Comparison of ENCODE assay signal across 8 cellular contexts in genomic region chr14:51219473-51220448, GRCh38. TPM values are rescaled to one million over a fixed set of nuclear protein-coding genes. Genes with fewer than 3 reads are reported as not detected.
DNase-seq lines count a peak whose midpoint lies in the region; ATAC-seq, FAIRE-seq and TF ChIP-seq lines count a peak whose summit lies in the region.

No MANE protein-coding gene starts in this region.

- H3K4me3 Mint-ChIP-seq in neural crest cell (no peak overlapping the region), T-cell (no peak overlapping the region)

- H3K4me1 Mint-ChIP-seq in neural crest cell (peaks cover 4% of the 10 kb centered on the region), T-cell (no peaks in the 10 kb centered on the region)

- no peaks in the 10 kb centered on the region for H3K27me3 Mint-ChIP-seq in neural crest cell (ENCODE audit: low read depth)
- H3K27me3 Mint-ChIP-seq in T-cell, result no peaks in the 10 kb centered on the region

- H3K36me3 Mint-ChIP-seq in neural crest cell (ENCODE audit: low read depth) (peaks cover 10% of the 10 kb centered on the region), T-cell (peaks cover 7% of the 10 kb centered on the region)

- no peak for ATAC-seq in T-cell (replicated peaks in 1 of 4)
- no peak for ATAC-seq in GM18505 (IDR thresholded peaks at IDR 0.05; ENCODE audit: unreplicated experiment)

- CTCF ChIA-PET in T-cell (lab: Charles Lee), result interaction anchor here in 1 of 2 donors (0.7 kb wide), 1 partner anchor 8 kb away, joined by 3 read pairs; no protein-coding TSS in a partner anchor

- DNase-seq in NCI-H1092 treated with DMSO at 0.1 percent for 48 hours (lab: John Stamatoyannopoulos, UW) (peak; percentile 71), NCI-H1092 (lab: John Stamatoyannopoulos, UW) (no peak), NCI-H2171 (lab: John Stamatoyannopoulos, UW) (peak; percentile 33), cerebellum (ENCODE audit: low spot score) (peak; percentile 47), neural crest cell (ENCODE audit: low read depth, low spot score) (no peak), H54 (ENCODE audit: insufficient read length, low spot score) (no peak), T-cell (no peak)

- H3K27ac Mint-ChIP-seq in neural crest cell (ENCODE audit: unreplicated experiment) (no peak overlapping the region), T-cell (no peak overlapping the region)

- no peak for FAIRE-seq in H54 (lab: Jason Lieb, UNC)

- TF ChIP-seq POLR2A in H54 (IDR thresholded peaks at IDR 0.05; ENCODE audit: low read depth, low read length) (no peak), GM18505 (IDR thresholded peaks at IDR 0.05; ENCODE audit: borderline replicate concordance, extremely low read depth, insufficient read depth, insufficient read length) (no peak)

- H3K9me3 Mint-ChIP-seq in neural crest cell, result peaks cover 8% of the 10 kb centered on the region
- peaks cover 0 to 12% (median 2%) of the 10 kb centered on the region in 3 donors for H3K9me3 Mint-ChIP-seq in T-cell

- TF ChIP-seq CTCF in neural crest cell (conservative IDR thresholded peaks at IDR 0.05), result peak; percentile 85

- POLR2A ChIA-PET in T-cell (lab: Charles Lee), result interaction anchor here in 1 of 2 donors (0.7 kb wide), 1 partner anchor 123 kb away, joined by 3 read pairs; no protein-coding TSS in a partner anchor

RNA-seq across cellular contexts. Expression of gene TMX1, which starts 20.3 kb away (rescaled TPM):
- total RNA-seq in cerebellum, result 28.6 TPM
- total RNA-seq in neural crest cell, result 58.6 and 61.9 TPM in 2 replicates
- 10 to 100 TPM; 15.5 to 24.2 (median 22.1) TPM for total RNA-seq in T-cell

Comparison
In these comparisons a context has a peak if more than half of its experiments do, and no peak if none do; other contexts are left out.
1. DNase-seq: peak in NCI-H1092 treated with DMSO at 0.1 percent for 48 hours (single experiment), NCI-H2171 (single experiment) and cerebellum (single experiment); none in NCI-H1092 (single experiment), neural crest cell (single experiment), H54 (single experiment) and T-cell (0 of 34).